ENCODE assay signal across 8 cellular contexts in genomic region chr7:129367700-129368388, GRCh38.
DNase-seq lines count a peak whose midpoint lies in the region; ATAC-seq and TF ChIP-seq lines count a peak whose summit lies in the region.

No MANE protein-coding gene starts in this region.

- no peaks in the 10 kb centered on the region for H3K27me3 ChIP-seq in KMS-11 (ENCODE audit: insufficient read depth, low read depth)

- no peaks in the 10 kb centered on the region for H3K36me3 Mint-ChIP-seq in neural crest cell (ENCODE audit: low read depth)
- H3K36me3 Mint-ChIP-seq in stimulated activated naive CD8-positive, alpha-beta T cell treated with anti-CD3 and anti-CD28 coated beads, Interleukin-15, Interleukin-2, amounts not matched to agents 100 ng/mL and 50 ng/mL, for 24 hours (ENCODE audit: low read depth) = no peaks in the 10 kb centered on the region

- no peaks in the 10 kb centered on the region for H4K20me1 ChIP-seq in KMS-11 (ENCODE audit: insufficient read depth)

- H3K36me3 ChIP-seq in KMS-11 (ENCODE audit: insufficient read depth) = no peaks in the 10 kb centered on the region

- no peak overlapping the region for H3K9ac ChIP-seq in KMS-11

- H3K27ac Mint-ChIP-seq in neural crest cell (ENCODE audit: unreplicated experiment) = no peak overlapping the region
- peak overlapping the region; percentile 12 for H3K27ac Mint-ChIP-seq in stimulated activated naive CD8-positive, alpha-beta T cell treated with anti-CD3 and anti-CD28 coated beads, Interleukin-15, Interleukin-2, amounts not matched to agents 100 ng/mL and 50 ng/mL, for 24 hours

- peaks cover 33% of the 10 kb centered on the region for H3K4me1 ChIP-seq in KMS-11 (ENCODE audit: low read depth, poor library complexity, severe bottlenecking)

- H3K27ac ChIP-seq in KMS-11 = no peak overlapping the region

- H3K4me3 ChIP-seq in KMS-11 (IDR thresholded peaks at IDR 0.05; ENCODE audit: insufficient read depth, low read depth, low read length) (no peak overlapping the region), fibroblast of villous mesenchyme (ENCODE audit: low read depth, low read length) (no peak overlapping the region)

- no peaks in the 10 kb centered on the region for H3K27me3 Mint-ChIP-seq in neural crest cell (ENCODE audit: low read depth)
- H3K27me3 Mint-ChIP-seq in stimulated activated naive CD8-positive, alpha-beta T cell treated with anti-CD3 and anti-CD28 coated beads, Interleukin-15, Interleukin-2, amounts not matched to agents 100 ng/mL and 50 ng/mL, for 24 hours = no peaks in the 10 kb centered on the region

- H3K79me2 ChIP-seq in KMS-11 (ENCODE audit: insufficient read depth, low read depth) = no peaks in the 10 kb centered on the region

- H3K4me2 ChIP-seq in KMS-11 = 0 out of 2 replicates have a peak overlapping the region, but pooled peaks have one; percentile 8

- no peaks in the 10 kb centered on the region for H3K9me3 Mint-ChIP-seq in neural crest cell
- H3K9me3 Mint-ChIP-seq in stimulated activated naive CD8-positive, alpha-beta T cell treated with anti-CD3 and anti-CD28 coated beads, Interleukin-15, Interleukin-2, amounts not matched to agents 100 ng/mL and 50 ng/mL, for 24 hours = no peaks in the 10 kb centered on the region

- peaks cover 13% of the 10 kb centered on the region for H3K4me1 Mint-ChIP-seq in neural crest cell
- H3K4me1 Mint-ChIP-seq in stimulated activated naive CD8-positive, alpha-beta T cell treated with anti-CD3 and anti-CD28 coated beads, Interleukin-15, Interleukin-2, amounts not matched to agents 100 ng/mL and 50 ng/mL, for 24 hours (ENCODE audit: low read depth) = peaks cover 37% of the 10 kb centered on the region

- no peak overlapping the region for H2AFZ ChIP-seq in KMS-11 (ENCODE audit: low read depth)

- DNase-seq in DMS153 (lab: John Stamatoyannopoulos, UW) = peak; percentile 20
- DNase-seq in SHP77 (lab: John Stamatoyannopoulos, UW) = peak; percentile 36 to 51
- DNase-seq in activated T-helper 9 cell treated with anti-CD3 and anti-CD28 coated beads, Interleukin-2, amount 50 U/mL, for 16 hours (ENCODE audit: low read depth) = peak; percentile 49
- DNase-seq in fibroblast of villous mesenchyme (ENCODE audit: low read depth) = peak; percentile 72
- peak; percentile 74 for DNase-seq in neural crest cell (ENCODE audit: low read depth, low spot score)

- no peak overlapping the region for H3K4me3 Mint-ChIP-seq in neural crest cell
- H3K4me3 Mint-ChIP-seq in stimulated activated naive CD8-positive, alpha-beta T cell treated with anti-CD3 and anti-CD28 coated beads, Interleukin-15, Interleukin-2, amounts not matched to agents 100 ng/mL and 50 ng/mL, for 24 hours = peak overlapping the region; percentile 47

- TF ChIP-seq CTCF in KMS-11 (conservative IDR thresholded peaks at IDR 0.05; ENCODE audit: low read depth, low read length) (peak; percentile 98), fibroblast of villous mesenchyme (IDR thresholded peaks at IDR 0.05; ENCODE audit: insufficient read depth, low read depth, low read length) (peak; percentile 93), neural crest cell (conservative IDR thresholded peaks at IDR 0.05) (peak; percentile 94)

- ATAC-seq in GM21576 (IDR thresholded peaks at IDR 0.05; ENCODE audit: unreplicated experiment) = peak; percentile 67

Comparison
In these comparisons a context has a peak if more than half of its experiments do, and no peak if none do; other contexts are left out.
1. DNase-seq: peak in every context shown above with its lines; median percentile 74 in neural crest cell; 72 in fibroblast of villous mesenchyme; 49 in activated T-helper 9 cell treated with anti-CD3 and anti-CD28 coated beads, Interleukin-2, amount 50 U/mL, for 16 hours; 44 in SHP77; 20 in DMS153.